In genomic region chr12:25276199-25276937, GRCh38 we compare ENCODE assay signal across 9 cellular contexts. TPM values are rescaled to one million over a fixed set of nuclear protein-coding genes. Genes with fewer than 3 reads are reported as not detected.
DNase-seq lines count a peak whose midpoint lies in the region; ATAC-seq and TF ChIP-seq lines count a peak whose summit lies in the region.
"Had no signal": no experiment of that assay in that cellular context is flagged by ENCODE, and none has a peak within 500 bp of the region (broad histone marks: within the 10 kb centered on the region; RNA-seq: fewer than 3 reads in every experiment).

No MANE protein-coding gene starts in this region.

- H3K36me3 Mint-ChIP-seq in progenitor cell of endocrine pancreas (ENCODE audit: insufficient read depth) (no peaks in the 10 kb centered on the region), immature natural killer cell (peaks cover 0 to 4% (median 0%) of the 10 kb centered on the region in 3 donors)

- TF ChIP-seq CTCF in AG09319 (IDR thresholded peaks at IDR 0.05; ENCODE audit: low read depth, low read length) (no peak), body of pancreas (IDR thresholded peaks at IDR 0.05) (no peak), progenitor cell of endocrine pancreas (IDR thresholded peaks at IDR 0.05; ENCODE audit: unreplicated experiment) (no peak)

- ATAC-seq in HG03432 (IDR thresholded peaks at IDR 0.05; ENCODE audit: unreplicated experiment) (peak; percentile 36), body of pancreas (peak; percentile 80)

- peaks cover 4% of the 10 kb centered on the region for H3K4me1 Mint-ChIP-seq in progenitor cell of endocrine pancreas (ENCODE audit: low read depth)
- peaks cover 22 to 30% of the 10 kb centered on the region in 2 donors for H3K4me1 Mint-ChIP-seq in immature natural killer cell

- H3K23ac ChIP-seq in mesendoderm (ENCODE audit: low read length) = no peak overlapping the region

- H2BK120ac ChIP-seq in mesendoderm (ENCODE audit: low read depth, low read length) = no peak overlapping the region

- no peak overlapping the region for H3K18ac ChIP-seq in mesendoderm (ENCODE audit: low read length)

- no peaks in the 10 kb centered on the region for H3K79me2 ChIP-seq in mesendoderm (ENCODE audit: control insufficient read depth, insufficient read depth, low read length)

- no peaks in the 10 kb centered on the region for H3K9me3 Mint-ChIP-seq in progenitor cell of endocrine pancreas (ENCODE audit: low read depth)
- no peaks in the 10 kb centered on the region for H3K9me3 Mint-ChIP-seq in immature natural killer cell

- H3K9ac ChIP-seq in mesendoderm (ENCODE audit: low read length) = no peak overlapping the region

- no peaks in the 10 kb centered on the region for H3K27me3 ChIP-seq in body of pancreas
- no peaks in the 10 kb centered on the region for H3K27me3 ChIP-seq in mesendoderm (ENCODE audit: insufficient read depth, low read length, poor library complexity)
- H3K27me3 ChIP-seq: gastrocnemius medialis had no signal

- no peak overlapping the region for H2BK15ac ChIP-seq in mesendoderm (replicated peaks; ENCODE audit: low read depth)

- H3K27me3 Mint-ChIP-seq in progenitor cell of endocrine pancreas (peaks cover 1% of the 10 kb centered on the region), immature natural killer cell (ENCODE audit: low read depth in 3 of 3) (no peaks in the 10 kb centered on the region)

- no peak overlapping the region for H4K5ac ChIP-seq in mesendoderm (ENCODE audit: low read length)

- H3K56ac ChIP-seq in mesendoderm (ENCODE audit: low read length) = no peak overlapping the region

- H2AK5ac ChIP-seq in mesendoderm (ENCODE audit: low read length) = no peak overlapping the region

- no peak for TF ChIP-seq POLR2A in body of pancreas (IDR thresholded peaks at IDR 0.05)

- no peaks in the 10 kb centered on the region for H3K79me1 ChIP-seq in mesendoderm (ENCODE audit: low read length)

- DNase-seq in AG09319 (ENCODE audit: extremely low read depth, low read depth) = peak; percentile 49
- peak; percentile 66 for DNase-seq in SHP77 treated with DMSO at 0.1 percent for 48 hours (lab: John Stamatoyannopoulos, UW)
- peak; percentile 70 to 77 (median 76) for DNase-seq in body of pancreas
- no peak for DNase-seq in progenitor cell of endocrine pancreas (ENCODE audit: low spot score, unreplicated experiment)
- DNase-seq in immature natural killer cell = no peak
- DNase-seq in mesendoderm = no peak
- no peak for DNase-seq in putamen (ENCODE audit: low spot score)

- H3K4me1 ChIP-seq in body of pancreas (peaks cover 6% of the 10 kb centered on the region), mesendoderm (ENCODE audit: control insufficient read depth, low read depth, low read length) (no peaks in the 10 kb centered on the region)
- H3K4me1 ChIP-seq: gastrocnemius medialis had no signal

- no peaks in the 10 kb centered on the region for H3K9me3 ChIP-seq in body of pancreas
- H3K9me3 ChIP-seq: gastrocnemius medialis had no signal

- H3K27ac ChIP-seq in body of pancreas (no peak overlapping the region), mesendoderm (ENCODE audit: low read depth, low read length) (no peak overlapping the region)
- H3K27ac ChIP-seq: gastrocnemius medialis had no signal

- intact Hi-C loops in body of pancreas (cut with DNase I) = no loop called here

- H2BK5ac ChIP-seq in mesendoderm (ENCODE audit: low read length) = no peak overlapping the region

- H3K27ac Mint-ChIP-seq in progenitor cell of endocrine pancreas (peak overlapping the region; percentile 2), immature natural killer cell (peak overlapping the region in 1 of 6 donors; percentile 35)

- no peak overlapping the region for H3K4me2 ChIP-seq in mesendoderm (ENCODE audit: low read length)

- no peaks in the 10 kb centered on the region for H3K36me3 ChIP-seq in body of pancreas (replicated peaks in 1 of 2; ENCODE audit: insufficient read depth in 1 of 2, low read depth in 2 of 2)
- no peaks in the 10 kb centered on the region for H3K36me3 ChIP-seq in mesendoderm (ENCODE audit: control insufficient read depth, insufficient read depth, low read length)
- H3K36me3 ChIP-seq: gastrocnemius medialis had no signal

- 75 to 80% methylated on average over 4 of the region's 4 CpGs for WGBS in body of pancreas, 2 donors
- no CpG with 5 or more reads among the region's 4 CpGs for WGBS in mesendoderm (ENCODE audit: extremely low coverage, insufficient coverage, low lambda C conversion rate)

- no peak overlapping the region for H4K8ac ChIP-seq in mesendoderm (ENCODE audit: low read depth, low read length)

- H3K4me3 ChIP-seq in body of pancreas = no peak overlapping the region
- H3K4me3 ChIP-seq in mesendoderm (ENCODE audit: low read length) = no peak overlapping the region
- H3K4me3 ChIP-seq: gastrocnemius medialis had no signal

- no peak overlapping the region for H3K4ac ChIP-seq in mesendoderm (ENCODE audit: low read depth, low read length)

- no peak overlapping the region for H3K4me3 Mint-ChIP-seq in progenitor cell of endocrine pancreas (ENCODE audit: low read depth)
- H3K4me3 Mint-ChIP-seq in immature natural killer cell = no peak overlapping the region

RNA-seq across cellular contexts. Expression of gene KRAS, which starts 25.6 kb away (rescaled TPM):
- total RNA-seq in body of pancreas = 1 to 10 TPM; 5.9 to 8.3 TPM
- 87.7 and 88.8 TPM in 2 replicates for total RNA-seq in progenitor cell of endocrine pancreas
- polyA plus RNA-seq in immature natural killer cell = 10 to 100 TPM; 30.0 to 54.0 (median 33.9) TPM
- 56.3 TPM for polyA plus RNA-seq in mesendoderm (2013, experiment 1 of 2)
- polyA plus RNA-seq in mesendoderm (2013, experiment 2 of 2) = 55.6 TPM

Comparison
In these comparisons a context has a peak if more than half of its experiments do, and no peak if none do; other contexts are left out.
1. DNase-seq: peak in AG09319 (single experiment), SHP77 treated with DMSO at 0.1 percent for 48 hours (single experiment) and body of pancreas (4 of 4); none in progenitor cell of endocrine pancreas (single experiment), immature natural killer cell (0 of 3), mesendoderm (single experiment) and putamen (single experiment).